17 cellular contexts compared by ENCODE assay signal in genomic region chr5:81209386-81209785, GRCh38. TPM values are rescaled to one million over a fixed set of nuclear protein-coding genes. Genes with fewer than 3 reads are reported as not detected.
DNase-seq lines count a peak whose midpoint lies in the region; ATAC-seq, FAIRE-seq and TF ChIP-seq lines count a peak whose summit lies in the region.
"Had no signal": no experiment of that assay in that cellular context is flagged by ENCODE, and none has a peak within 500 bp of the region (broad histone marks: within the 10 kb centered on the region; RNA-seq: fewer than 3 reads in every experiment).

No MANE protein-coding gene starts in this region.

- peaks cover 11% of the 10 kb centered on the region for H3K36me3 Mint-ChIP-seq in activated naive CD8-positive, alpha-beta T cell treated with anti-CD3 and anti-CD28 coated beads, Interleukin-2, amount 50 U/mL, for 24 hours (ENCODE audit: low read depth)
- H3K36me3 Mint-ChIP-seq in activated naive CD8-positive, alpha-beta T cell treated with anti-CD3 and anti-CD28 coated beads for 36 hours = peaks cover 2% of the 10 kb centered on the region

- H3K23ac ChIP-seq in neuronal stem cell (ENCODE audit: low read depth, low read length, poor library complexity) = no peak overlapping the region

- TF ChIP-seq CTCF in bronchial epithelial cell (IDR thresholded peaks at IDR 0.05; ENCODE audit: insufficient read depth, low read length, severe bottlenecking) (no peak), tibial artery (IDR thresholded peaks at IDR 0.05) (no peak)

- no peak overlapping the region for H3K9ac ChIP-seq in neuronal stem cell (ENCODE audit: low read depth, low read length, poor library complexity)
- H3K9ac ChIP-seq: BLaER1 treated with 17β-estradiol and CSF1 and Interleukin-3, amounts not matched to agents 10 nM and 100 nM had no signal

- H2BK15ac ChIP-seq in neuronal stem cell (ENCODE audit: low read length) = no peak overlapping the region

- H3K36me3 ChIP-seq in bronchial epithelial cell (ENCODE audit: control insufficient read depth, insufficient read depth, low read length) = no peaks in the 10 kb centered on the region
- no peaks in the 10 kb centered on the region for H3K36me3 ChIP-seq in neuronal stem cell (replicated peaks in 1 of 2; ENCODE audit: control insufficient read depth in 2 of 2, insufficient read depth in 2 of 2, low read length in 2 of 2)
- H3K36me3 ChIP-seq in tibial artery = no peaks in the 10 kb centered on the region
- H3K36me3 ChIP-seq: BLaER1 treated with 17β-estradiol and CSF1 and Interleukin-3, amounts not matched to agents 10 nM and 100 nM; HAP-1 had no signal

- peak overlapping the region; percentile 18 for H3K27ac Mint-ChIP-seq in activated naive CD8-positive, alpha-beta T cell treated with anti-CD3 and anti-CD28 coated beads, Interleukin-2, amount 50 U/mL, for 24 hours
- no peak overlapping the region for H3K27ac Mint-ChIP-seq in activated naive CD8-positive, alpha-beta T cell treated with anti-CD3 and anti-CD28 coated beads for 36 hours

- H3K27me3 ChIP-seq in bronchial epithelial cell (ENCODE audit: control insufficient read depth, insufficient read depth, low read length) = no peaks in the 10 kb centered on the region
- H3K27me3 ChIP-seq in neuronal stem cell (ENCODE audit: control insufficient read depth in 3 of 3, insufficient read depth in 3 of 3, low read depth in 1 of 3, low read length in 3 of 3) = no peaks in the 10 kb centered on the region
- no peaks in the 10 kb centered on the region for H3K27me3 ChIP-seq in tibial artery
- H3K27me3 ChIP-seq: BLaER1 treated with 17β-estradiol and CSF1 and Interleukin-3, amounts not matched to agents 10 nM and 100 nM had no signal

- no peaks in the 10 kb centered on the region for H3K79me1 ChIP-seq in neuronal stem cell (ENCODE audit: low read depth, low read length)

- H2BK5ac ChIP-seq in neuronal stem cell (ENCODE audit: low read length) = no peak overlapping the region

- no peak overlapping the region for H2BK120ac ChIP-seq in neuronal stem cell (ENCODE audit: low read depth, low read length)

- H3K18ac ChIP-seq in neuronal stem cell (ENCODE audit: low read length) = no peak overlapping the region

- no peaks in the 10 kb centered on the region for H3K9me3 Mint-ChIP-seq in activated naive CD8-positive, alpha-beta T cell treated with anti-CD3 and anti-CD28 coated beads, Interleukin-2, amount 50 U/mL, for 24 hours
- H3K9me3 Mint-ChIP-seq in activated naive CD8-positive, alpha-beta T cell treated with anti-CD3 and anti-CD28 coated beads for 36 hours = no peaks in the 10 kb centered on the region
- H3K9me3 Mint-ChIP-seq: CD4-positive, alpha-beta memory T cell had no signal

- H3K9me3 ChIP-seq in neuronal stem cell (replicated peaks in 1 of 2; ENCODE audit: control insufficient read depth in 2 of 2, insufficient read depth in 1 of 2, low read depth in 1 of 2, low read length in 2 of 2) = no peaks in the 10 kb centered on the region
- no peaks in the 10 kb centered on the region for H3K9me3 ChIP-seq in tibial artery
- H3K9me3 ChIP-seq: BLaER1 treated with 17β-estradiol and CSF1 and Interleukin-3, amounts not matched to agents 10 nM and 100 nM; HAP-1 had no signal

- no peak overlapping the region for H3K4me2 ChIP-seq in neuronal stem cell (ENCODE audit: insufficient read depth, low read length, poor library complexity, severe bottlenecking)
- H3K4me2 ChIP-seq: BLaER1 treated with 17β-estradiol and CSF1 and Interleukin-3, amounts not matched to agents 10 nM and 100 nM had no signal

- no peak overlapping the region for H3K14ac ChIP-seq in neuronal stem cell (ENCODE audit: low read length)

- no peaks in the 10 kb centered on the region for H3K27me3 Mint-ChIP-seq in activated naive CD8-positive, alpha-beta T cell treated with anti-CD3 and anti-CD28 coated beads, Interleukin-2, amount 50 U/mL, for 24 hours
- no peaks in the 10 kb centered on the region for H3K27me3 Mint-ChIP-seq in activated naive CD8-positive, alpha-beta T cell treated with anti-CD3 and anti-CD28 coated beads for 36 hours
- H3K27me3 Mint-ChIP-seq: CD4-positive, alpha-beta memory T cell had no signal

- no peak for DNase-seq in activated naive CD8-positive, alpha-beta T cell treated with anti-CD3 and anti-CD28 coated beads, Interleukin-2, amount 50 U/mL, for 24 hours
- no peak for DNase-seq in activated naive CD8-positive, alpha-beta T cell treated with anti-CD3 and anti-CD28 coated beads for 36 hours
- DNase-seq in bronchial epithelial cell (ENCODE audit: low read depth) = no peak
- no peak for DNase-seq in neuronal stem cell (ENCODE audit: low spot score)
- no peak for DNase-seq in tibial artery
- no peak for DNase-seq in DMS114 treated with DMSO at 0.1 percent for 48 hours (lab: John Stamatoyannopoulos, UW; ENCODE audit: unreplicated experiment)
- DNase-seq: ACHN; CD4-positive, alpha-beta memory T cell; DMS153; DMS79 treated with DMSO at 0.1 percent for 48 hours; GOT3 had no signal

- no peak overlapping the region for H3K4me3 Mint-ChIP-seq in activated naive CD8-positive, alpha-beta T cell treated with anti-CD3 and anti-CD28 coated beads, Interleukin-2, amount 50 U/mL, for 24 hours
- no peak overlapping the region for H3K4me3 Mint-ChIP-seq in activated naive CD8-positive, alpha-beta T cell treated with anti-CD3 and anti-CD28 coated beads for 36 hours
- H3K4me3 Mint-ChIP-seq: CD4-positive, alpha-beta memory T cell had no signal

- H3K4me1 ChIP-seq in neuronal stem cell (ENCODE audit: control insufficient read depth in 2 of 2, insufficient read depth in 1 of 2, low read depth in 1 of 2, low read length in 2 of 2) = peaks cover 0 to 7% of the 10 kb centered on the region in 2 donors
- no peaks in the 10 kb centered on the region for H3K4me1 ChIP-seq in tibial artery
- H3K4me1 ChIP-seq: BLaER1 treated with 17β-estradiol and CSF1 and Interleukin-3, amounts not matched to agents 10 nM and 100 nM; HAP-1 had no signal

- H3K4me3 ChIP-seq in bronchial epithelial cell (ENCODE audit: low read depth, low read length) (no peak overlapping the region), neuronal stem cell (ENCODE audit: low read length in 2 of 2) (no peak overlapping the region), tibial artery (no peak overlapping the region)
- H3K4me3 ChIP-seq: BLaER1 treated with 17β-estradiol and CSF1 and Interleukin-3, amounts not matched to agents 10 nM and 100 nM; HAP-1 had no signal

- WGBS in neuronal stem cell (ENCODE audit: extremely low coverage in 2 of 2, insufficient read length in 2 of 2, insufficient replicate concordance in 1 of 2), 2 donors = no CpG with 5 or more reads among the region's 5 CpGs

- H2BK12ac ChIP-seq in neuronal stem cell (ENCODE audit: low read length) = peak overlapping the region; percentile 68

- intact Hi-C loops in tibial artery (cut with DNase I; ENCODE audit: low total_unique reads) = no loop called here

- H4K8ac ChIP-seq in neuronal stem cell (ENCODE audit: low read depth, low read length) = no peak overlapping the region

- no peak overlapping the region for H4K91ac ChIP-seq in neuronal stem cell (ENCODE audit: low read depth, low read length, poor library complexity)

- H3K27ac ChIP-seq in neuronal stem cell (replicated peaks; ENCODE audit: low read length) (no peak overlapping the region), tibial artery (no peak overlapping the region)
- H3K27ac ChIP-seq: BLaER1 treated with 17β-estradiol and CSF1 and Interleukin-3, amounts not matched to agents 10 nM and 100 nM had no signal

- H3K4ac ChIP-seq in neuronal stem cell (ENCODE audit: low read length) = no peak overlapping the region

- H2AFZ ChIP-seq in neuronal stem cell (ENCODE audit: low read length) = no peak overlapping the region

- peaks cover 25% of the 10 kb centered on the region for H3K4me1 Mint-ChIP-seq in activated naive CD8-positive, alpha-beta T cell treated with anti-CD3 and anti-CD28 coated beads, Interleukin-2, amount 50 U/mL, for 24 hours
- no peaks in the 10 kb centered on the region for H3K4me1 Mint-ChIP-seq in activated naive CD8-positive, alpha-beta T cell treated with anti-CD3 and anti-CD28 coated beads for 36 hours

- ATAC-seq in activated naive CD8-positive, alpha-beta T cell treated with anti-CD3 and anti-CD28 coated beads, Interleukin-2, amount 50 U/mL, for 24 hours = no peak
- no peak for ATAC-seq in GM18502 (IDR thresholded peaks at IDR 0.05; ENCODE audit: poor library complexity, unreplicated experiment)
- ATAC-seq: HepG2 had no signal

- peak; percentile 92 for FAIRE-seq in bronchial epithelial cell (lab: Jason Lieb, UNC)
- FAIRE-seq: G401.6, HepG2, HTR-8/SVneo had no signal

- H2AK5ac ChIP-seq in neuronal stem cell (ENCODE audit: low read depth, low read length) = no peak overlapping the region

RNA-seq across cellular contexts. Expression of gene CKMT2, which starts 23.7 kb away (rescaled TPM):
- total RNA-seq in activated naive CD8-positive, alpha-beta T cell treated with anti-CD3 and anti-CD28 coated beads for 36 hours = not detected
- total RNA-seq in bronchial epithelial cell = not detected in 2 replicates
- polyA plus RNA-seq in neuronal stem cell (2013, experiment 1 of 2) = not detected
- polyA plus RNA-seq in neuronal stem cell (2013, experiment 2 of 2) = 0.06 TPM
- total RNA-seq: CD4-positive, alpha-beta memory T cell had no signal
- polyA plus RNA-seq: CD4-positive, alpha-beta memory T cell had no signal
